ENCODE assay signal across 25 cellular contexts in genomic region chr11:16825091-16825490, GRCh38.
A peak's percentile ranks its signal among the peaks of the same experiment; 100 is the strongest.
DNase-seq lines count a peak whose midpoint lies in the region; ATAC-seq and TF ChIP-seq lines count a peak whose summit lies in the region.
"Had no signal": no experiment of that assay in that cellular context is flagged by ENCODE, and none has a peak within 500 bp of the region (broad histone marks: within the 10 kb centered on the region; RNA-seq: fewer than 3 reads in every experiment).

No MANE protein-coding gene starts in this region.

- no peaks in the 10 kb centered on the region for H3K27me3 Mint-ChIP-seq in Calu3 (ENCODE audit: unreplicated experiment)
- no peaks in the 10 kb centered on the region for H3K27me3 Mint-ChIP-seq in glutamatergic neuron (ENCODE audit: unreplicated experiment)
- H3K27me3 Mint-ChIP-seq in activated T-cell treated with anti-CD3 and anti-CD28 coated beads, Interleukin-2, amount 50 U/mL, for 72 hours (ENCODE audit: low read depth): no peaks in the 10 kb centered on the region
- H3K27me3 Mint-ChIP-seq: CD4-positive, alpha-beta T cell had no signal

- H3K4me1 ChIP-seq in neuronal stem cell (ENCODE audit: control insufficient read depth in 2 of 2, insufficient read depth in 1 of 2, low read depth in 1 of 2, low read length in 2 of 2): peaks cover 23 to 28% of the 10 kb centered on the region in 2 donors

- no peak overlapping the region for H2BK120ac ChIP-seq in neuronal stem cell (ENCODE audit: low read depth, low read length)

- no peak overlapping the region for H2AFZ ChIP-seq in neuronal stem cell (ENCODE audit: low read length)
- H2AFZ ChIP-seq: PC-9 had no signal

- H3K4me2 ChIP-seq in neuronal stem cell (ENCODE audit: insufficient read depth, low read length, poor library complexity, severe bottlenecking): no peak overlapping the region
- H3K4me2 ChIP-seq: BLaER1 treated with 17β-estradiol and CSF1 and Interleukin-3, amounts not matched to agents 10 nM and 100 nM; PC-9 had no signal

- H3K27ac Mint-ChIP-seq in Calu3 (ENCODE audit: unreplicated experiment) (peak overlapping the region; percentile 22), glutamatergic neuron (ENCODE audit: unreplicated experiment) (no peak overlapping the region)
- no peak overlapping the region for H3K27ac Mint-ChIP-seq in activated T-cell treated with anti-CD3 and anti-CD28 coated beads, Interleukin-2, amount 50 U/mL, for 72 hours
- H3K27ac Mint-ChIP-seq: CD4-positive, alpha-beta T cell had no signal

- H3K4me3 ChIP-seq in neuronal stem cell (ENCODE audit: low read length in 2 of 2): no peak overlapping the region
- H3K4me3 ChIP-seq: BLaER1 treated with 17β-estradiol and CSF1 and Interleukin-3, amounts not matched to agents 10 nM and 100 nM; PC-9 had no signal

- H3K9me3 Mint-ChIP-seq in Calu3 (ENCODE audit: low read depth, unreplicated experiment) (no peaks in the 10 kb centered on the region), glutamatergic neuron (ENCODE audit: unreplicated experiment) (peaks cover 5% of the 10 kb centered on the region)
- H3K9me3 Mint-ChIP-seq in activated T-cell treated with anti-CD3 and anti-CD28 coated beads, Interleukin-2, amount 50 U/mL, for 72 hours: no peaks in the 10 kb centered on the region
- H3K9me3 Mint-ChIP-seq: CD4-positive, alpha-beta T cell had no signal

- H3K36me3 Mint-ChIP-seq in Calu3 (ENCODE audit: insufficient read depth, unreplicated experiment): peaks cover 63% of the 10 kb centered on the region
- H3K36me3 Mint-ChIP-seq in glutamatergic neuron (ENCODE audit: unreplicated experiment): no peaks in the 10 kb centered on the region
- H3K36me3 Mint-ChIP-seq in activated T-cell treated with anti-CD3 and anti-CD28 coated beads, Interleukin-2, amount 50 U/mL, for 72 hours (ENCODE audit: insufficient read depth in 2 of 2): peaks cover 0 to 10% of the 10 kb centered on the region in 2 donors

- BruUV-seq in Calu3 (replicated peaks; lab: Mats Ljungman, UMichigan): no TSS peak

- no peak overlapping the region for H4K91ac ChIP-seq in neuronal stem cell (ENCODE audit: low read depth, low read length, poor library complexity)

- no peaks in the 10 kb centered on the region for H3K27me3 ChIP-seq in neuronal stem cell (ENCODE audit: control insufficient read depth in 3 of 3, insufficient read depth in 3 of 3, low read depth in 1 of 3, low read length in 3 of 3)
- H3K27me3 ChIP-seq: BLaER1 treated with 17β-estradiol and CSF1 and Interleukin-3, amounts not matched to agents 10 nM and 100 nM had no signal

- H3K9ac ChIP-seq in neuronal stem cell (ENCODE audit: low read depth, low read length, poor library complexity): no peak overlapping the region
- H3K9ac ChIP-seq: BLaER1 treated with 17β-estradiol and CSF1 and Interleukin-3, amounts not matched to agents 10 nM and 100 nM had no signal

- peaks cover 5 to 6% of the 10 kb centered on the region in 2 donors for H3K36me3 ChIP-seq in neuronal stem cell (replicated peaks in 1 of 2; ENCODE audit: control insufficient read depth in 2 of 2, insufficient read depth in 2 of 2, low read length in 2 of 2)
- H3K36me3 ChIP-seq: BLaER1 treated with 17β-estradiol and CSF1 and Interleukin-3, amounts not matched to agents 10 nM and 100 nM had no signal

- no peak for DNase-seq in Calu3
- peak; percentile 66 for DNase-seq in glutamatergic neuron
- peak; percentile 43 for DNase-seq in neuronal stem cell (ENCODE audit: low spot score)
- no peak for DNase-seq in OCI-M2 (lab: John Stamatoyannopoulos, UW; ENCODE audit: unreplicated experiment)
- no peak for DNase-seq in activated T-cell treated with anti-CD3 and anti-CD28 coated beads, Interleukin-2, amount 50 U/mL, for 72 hours
- DNase-seq in GM03348 (ENCODE audit: low spot score): no peak
- DNase-seq: CD4-positive, alpha-beta T cell; DMS 273 treated with DMSO at 0.1 percent for 48 hours; DMS79; EL; Kasumi-1; NCI-H1092 treated with DMSO at 0.1 percent for 48 hours; NCI-H1436 treated with DMSO at 0.1 percent for 48 hours; NCI-H187 treated with DMSO at 0.1 percent for 48 hours; NCI-H2107; NCI-H446; NCI-H524 treated with DMSO at 0.1 percent for 48 hours; NCI-H774; PC-9; RPMI8226; SHP77 had no signal

- no peaks in the 10 kb centered on the region for H3K79me1 ChIP-seq in neuronal stem cell (ENCODE audit: low read depth, low read length)

- H2BK12ac ChIP-seq in neuronal stem cell (ENCODE audit: low read length): no peak overlapping the region

- intact Hi-C loops in Calu3 (cut with micrococcal nuclease; ENCODE audit: unreplicated experiment): loop anchor here (10.0 kb wide), 1 partner anchor 240 kb away; no protein-coding TSS in a partner anchor

- H3K14ac ChIP-seq in neuronal stem cell (ENCODE audit: low read length): no peak overlapping the region

- H3K4me3 Mint-ChIP-seq in Calu3 (ENCODE audit: low read depth, unreplicated experiment) (no peak overlapping the region), glutamatergic neuron (ENCODE audit: unreplicated experiment) (no peak overlapping the region)
- no peak overlapping the region for H3K4me3 Mint-ChIP-seq in activated T-cell treated with anti-CD3 and anti-CD28 coated beads, Interleukin-2, amount 50 U/mL, for 72 hours
- H3K4me3 Mint-ChIP-seq: CD4-positive, alpha-beta T cell had no signal

- TF ChIP-seq CTCF in Calu3 (IDR thresholded peaks at IDR 0.05; ENCODE audit: unreplicated experiment): no peak
- no peak for TF ChIP-seq CTCF in VCaP (conservative IDR thresholded peaks at IDR 0.05)
- no peak for TF ChIP-seq CTCF in glutamatergic neuron (IDR thresholded peaks at IDR 0.05; ENCODE audit: partially characterized antibody, unreplicated experiment)

- H2BK15ac ChIP-seq in neuronal stem cell (ENCODE audit: low read length): no peak overlapping the region

- H3K27ac ChIP-seq in VCaP: peak overlapping the region; percentile 69
- peak overlapping the region; percentile 69 for H3K27ac ChIP-seq in neuronal stem cell (replicated peaks; ENCODE audit: low read length)
- H3K27ac ChIP-seq: BLaER1 treated with 17β-estradiol and CSF1 and Interleukin-3, amounts not matched to agents 10 nM and 100 nM; PC-9 had no signal

- no peak overlapping the region for H3K4ac ChIP-seq in neuronal stem cell (ENCODE audit: low read length)

- H3K23ac ChIP-seq in neuronal stem cell (ENCODE audit: low read depth, low read length, poor library complexity): no peak overlapping the region

- no peak overlapping the region for H2BK5ac ChIP-seq in neuronal stem cell (ENCODE audit: low read length)

- no peak overlapping the region for H2AK5ac ChIP-seq in neuronal stem cell (ENCODE audit: low read depth, low read length)

- no peak overlapping the region for H4K8ac ChIP-seq in neuronal stem cell (ENCODE audit: low read depth, low read length)

- no CpG with 5 or more reads among the region's 4 CpGs for WGBS in neuronal stem cell (ENCODE audit: extremely low coverage in 2 of 2, insufficient read length in 2 of 2, insufficient replicate concordance in 1 of 2), 2 donors

- H3K4me1 Mint-ChIP-seq in Calu3 (ENCODE audit: low read depth, unreplicated experiment) (peaks cover 58% of the 10 kb centered on the region), glutamatergic neuron (ENCODE audit: low read depth, unreplicated experiment) (peaks cover 11% of the 10 kb centered on the region)
- peaks cover 26% of the 10 kb centered on the region for H3K4me1 Mint-ChIP-seq in activated T-cell treated with anti-CD3 and anti-CD28 coated beads, Interleukin-2, amount 50 U/mL, for 72 hours (ENCODE audit: low read depth)

- CTCF ChIA-PET in Calu3 (lab: Charles Lee): no interaction called here

- H3K18ac ChIP-seq in neuronal stem cell (ENCODE audit: low read length): no peak overlapping the region

- no peaks in the 10 kb centered on the region for H3K9me3 ChIP-seq in neuronal stem cell (replicated peaks in 1 of 2; ENCODE audit: control insufficient read depth in 2 of 2, insufficient read depth in 1 of 2, low read depth in 1 of 2, low read length in 2 of 2)

- ATAC-seq in HG03108 (IDR thresholded peaks at IDR 0.05; ENCODE audit: unreplicated experiment): no peak
- no peak for ATAC-seq in activated T-cell treated with anti-CD3 and anti-CD28 coated beads, Interleukin-2, amount 50 U/mL, for 72 hours (replicated peaks in 1 of 2)
- ATAC-seq: HCT116 had no signal

Comparison
In these comparisons a context has a peak if more than half of its experiments do, and no peak if none do; other contexts are left out.
1. DNase-seq: peak in glutamatergic neuron (single experiment) and neuronal stem cell (single experiment); none in Calu3 (single experiment), OCI-M2 (single experiment), activated T-cell treated with anti-CD3 and anti-CD28 coated beads, Interleukin-2, amount 50 U/mL, for 72 hours (0 of 2) and GM03348 (single experiment).